10 cellular contexts compared by ENCODE assay signal in genomic region chr5:66821626-66822429, GRCh38.
A peak's percentile ranks its signal among the peaks of the same experiment; 100 is the strongest.
DNase-seq lines count a peak whose midpoint lies in the region; ATAC-seq and TF ChIP-seq lines count a peak whose summit lies in the region.
"Had no signal": no experiment of that assay in that cellular context is flagged by ENCODE, and none has a peak within 500 bp of the region (broad histone marks: within the 10 kb centered on the region; RNA-seq: fewer than 3 reads in every experiment).

No MANE protein-coding gene starts in this region.

- DNase-seq in PC-9: no peak
- peak; percentile 77 for DNase-seq in activated CD4-positive, alpha-beta memory T cell treated with anti-CD3 and anti-CD28 coated beads for 36 hours
- DNase-seq in epithelial cell of esophagus (ENCODE audit: low read depth): peak; percentile 8
- DNase-seq in stimulated activated CD4-positive, alpha-beta T cell treated with anti-CD3 and anti-CD28 coated beads, Interleukin-2, amount 100 ng/mL, for 48 hours: peak; percentile 27 to 30
- DNase-seq in Calu3: no peak
- no peak for DNase-seq in SIG-M5 (lab: John Stamatoyannopoulos, UW)
- DNase-seq: HCEC 1CT had no signal

- no peak for ATAC-seq in HG02981 (IDR thresholded peaks at IDR 0.05; ENCODE audit: unreplicated experiment)
- ATAC-seq: left lobe of liver had no signal

- H4K20me1 ChIP-seq in PC-9 (ENCODE audit: insufficient read depth): no peaks in the 10 kb centered on the region

- H3K27me3 Mint-ChIP-seq in activated CD4-positive, alpha-beta memory T cell treated with anti-CD3 and anti-CD28 coated beads for 36 hours: no peaks in the 10 kb centered on the region
- H3K27me3 Mint-ChIP-seq in Calu3 (ENCODE audit: unreplicated experiment): no peaks in the 10 kb centered on the region

- no peaks in the 10 kb centered on the region for H3K36me3 Mint-ChIP-seq in activated CD4-positive, alpha-beta memory T cell treated with anti-CD3 and anti-CD28 coated beads for 36 hours
- no peaks in the 10 kb centered on the region for H3K36me3 Mint-ChIP-seq in Calu3 (ENCODE audit: insufficient read depth, unreplicated experiment)

- no peaks in the 10 kb centered on the region for H3K79me2 ChIP-seq in PC-9 (ENCODE audit: low read depth)

- no peaks in the 10 kb centered on the region for H3K9me3 Mint-ChIP-seq in activated CD4-positive, alpha-beta memory T cell treated with anti-CD3 and anti-CD28 coated beads for 36 hours
- H3K9me3 Mint-ChIP-seq in Calu3 (ENCODE audit: low read depth, unreplicated experiment): no peaks in the 10 kb centered on the region

- H3K4me3 ChIP-seq in PC-9 (no peak overlapping the region), epithelial cell of esophagus (ENCODE audit: low read length) (no peak overlapping the region)

- H2AFZ ChIP-seq in PC-9: peak overlapping the region; percentile 32; the same call in 1 of the 2 replicates

- no peaks in the 10 kb centered on the region for H3K36me3 ChIP-seq in PC-9 (ENCODE audit: low read depth)

- H3K27ac Mint-ChIP-seq in activated CD4-positive, alpha-beta memory T cell treated with anti-CD3 and anti-CD28 coated beads for 36 hours: peak overlapping the region; percentile 88
- no peak overlapping the region for H3K27ac Mint-ChIP-seq in Calu3 (ENCODE audit: unreplicated experiment)

- H3K9me3 ChIP-seq in PC-9 (ENCODE audit: insufficient read depth, low read depth): peaks cover 8% of the 10 kb centered on the region; the same call in 1 of the 2 replicates

- H3F3A ChIP-seq in PC-9 (ENCODE audit: insufficient read depth, low read depth): no peaks in the 10 kb centered on the region

- H3K4me2 ChIP-seq in PC-9: no peak overlapping the region

- H3K4me1 ChIP-seq in PC-9 (replicated peaks; ENCODE audit: insufficient read depth): no peaks in the 10 kb centered on the region

- CTCF ChIA-PET in PC-9 (lab: Charles Lee): no interaction called here
- CTCF ChIA-PET in activated CD4-positive, alpha-beta memory T cell treated with anti-CD3 and anti-CD28 coated beads for 36 hours (lab: Charles Lee): interaction anchor here (0.7 to 2.0 kb wide), 3 partner anchors 8 to 43 kb away, joined by 3 to 13 read pairs (median 3); no protein-coding TSS in a partner anchor
- CTCF ChIA-PET in Calu3 (lab: Charles Lee): interaction anchor here (0.9 kb wide), 1 partner anchor 9 kb away, joined by 3 read pairs; no protein-coding TSS in a partner anchor

- H3K4me3 Mint-ChIP-seq in activated CD4-positive, alpha-beta memory T cell treated with anti-CD3 and anti-CD28 coated beads for 36 hours: peak overlapping the region; percentile 48
- no peak overlapping the region for H3K4me3 Mint-ChIP-seq in Calu3 (ENCODE audit: low read depth, unreplicated experiment)

- no peak for TF ChIP-seq CTCF in PC-9 (conservative IDR thresholded peaks at IDR 0.05)
- TF ChIP-seq CTCF in epithelial cell of esophagus (IDR thresholded peaks at IDR 0.05; ENCODE audit: insufficient read depth, low read depth, low read length, missing control alignments): no peak
- no peak for TF ChIP-seq CTCF in Calu3 (IDR thresholded peaks at IDR 0.05; ENCODE audit: unreplicated experiment)

- intact Hi-C loops in PC-9 (cut with micrococcal nuclease; ENCODE audit: unreplicated experiment) (no loop called here), Calu3 (cut with micrococcal nuclease; ENCODE audit: unreplicated experiment) (no loop called here)
- intact Hi-C loops in activated CD4-positive, alpha-beta memory T cell treated with anti-CD3 and anti-CD28 coated beads for 36 hours (cut with micrococcal nuclease): loop anchor here (1.0 kb wide), 1 partner anchor 18 kb away; no protein-coding TSS in a partner anchor

- no peak overlapping the region for H3K27ac ChIP-seq in PC-9
- H3K27ac ChIP-seq: C4-2B had no signal

- BruUV-seq in PC-9 (replicated peaks; lab: Mats Ljungman, UMichigan) (no TSS peak), Calu3 (replicated peaks; lab: Mats Ljungman, UMichigan) (no TSS peak)

- H3K4me1 Mint-ChIP-seq in activated CD4-positive, alpha-beta memory T cell treated with anti-CD3 and anti-CD28 coated beads for 36 hours (ENCODE audit: low read depth): peaks cover 34% of the 10 kb centered on the region
- H3K4me1 Mint-ChIP-seq in Calu3 (ENCODE audit: low read depth, unreplicated experiment): no peaks in the 10 kb centered on the region

- H3K9me2 ChIP-seq in PC-9 (ENCODE audit: insufficient read depth): peaks cover 3% of the 10 kb centered on the region; the same call in 1 of the 2 replicates

- POLR2A ChIA-PET in PC-9 (lab: Charles Lee; ENCODE audit: unreplicated experiment): no interaction called here
- POLR2A ChIA-PET in activated CD4-positive, alpha-beta memory T cell treated with anti-CD3 and anti-CD28 coated beads for 36 hours (lab: Charles Lee): interaction anchor here (1.7 kb wide), 1 partner anchor 19 kb away, joined by 5 read pairs; no protein-coding TSS in a partner anchor

- no peaks in the 10 kb centered on the region for H3K27me3 ChIP-seq in PC-9 (ENCODE audit: insufficient read depth, low read depth)

Comparison
In these comparisons a context has a peak if more than half of its experiments do, and no peak if none do; other contexts are left out.
1. DNase-seq: peak in activated CD4-positive, alpha-beta memory T cell treated with anti-CD3 and anti-CD28 coated beads for 36 hours (single experiment), epithelial cell of esophagus (single experiment) and stimulated activated CD4-positive, alpha-beta T cell treated with anti-CD3 and anti-CD28 coated beads, Interleukin-2, amount 100 ng/mL, for 48 hours (2 of 2); none in PC-9 (0 of 2), Calu3 (single experiment) and SIG-M5 (single experiment).